Comparison of ENCODE assay signal across 8 cellular contexts in genomic region chr15:72227192-72227586, GRCh38. TPM values are rescaled to one million over a fixed set of nuclear protein-coding genes. Genes with fewer than 3 reads are reported as not detected.
DNase-seq lines count a peak whose midpoint lies in the region; ATAC-seq and TF ChIP-seq lines count a peak whose summit lies in the region.

No MANE protein-coding gene starts in this region.

- intact Hi-C loops in heart left ventricle (cut with DNase I), result no loop called here
- intact Hi-C loops in left cardiac atrium (cut with DNase I), result no loop called here
- intact Hi-C loops in psoas muscle (cut with DNase I), result no loop called here

- H3K27ac ChIP-seq in heart left ventricle, result peak overlapping the region in 11 of 12 donors; percentile 50 to 100 (median 99)
- peak overlapping the region; percentile 99 for H3K27ac ChIP-seq in psoas muscle

- peaks cover 0 to 20% (median 6%) of the 10 kb centered on the region in 9 donors for H3K36me3 ChIP-seq in heart left ventricle
- peaks cover 0 to 6% of the 10 kb centered on the region in 2 donors for H3K36me3 ChIP-seq in psoas muscle (ENCODE audit: insufficient read depth in 1 of 2, low read depth in 1 of 2)

- TF ChIP-seq POLR2A in heart left ventricle (IDR thresholded peaks at IDR 0.05), result no peak

- ATAC-seq in heart left ventricle (no peak), left cardiac atrium (no peak), psoas muscle (peak in 3 of 4 donors; percentile 16 to 39 (median 23))

- H3K4me1 ChIP-seq in heart left ventricle (peaks cover 4 to 77% (median 59%) of the 10 kb centered on the region in 12 donors), psoas muscle (peaks cover 69% of the 10 kb centered on the region)

- TF ChIP-seq CTCF in heart left ventricle (IDR thresholded peaks at IDR 0.05) (no peak), psoas muscle (IDR thresholded peaks at IDR 0.05) (no peak)

- 47 to 53% (median 50%) methylated on average over 8 of the region's 8 CpGs for WGBS in heart left ventricle, 4 donors
- WGBS in psoas muscle, 3 donors, result 13 to 35% (median 19%) methylated on average over 8 of the region's 8 CpGs

- no peaks in the 10 kb centered on the region for H3K27me3 ChIP-seq in heart left ventricle
- H3K27me3 ChIP-seq in psoas muscle (ENCODE audit: insufficient read depth in 3 of 3, low read length in 2 of 3), result no peaks in the 10 kb centered on the region

- DNase-seq in heart left ventricle, result no peak
- no peak for DNase-seq in left cardiac atrium
- peak; percentile 51 for DNase-seq in activated CD4-positive, CD25-positive, alpha-beta regulatory T cell treated with anti-CD3 and anti-CD28 coated beads, Interleukin-2, amount 50 U/mL, for 72 hours
- DNase-seq in effector CD4-positive, alpha-beta T cell, result peak; percentile 11
- DNase-seq in psoas muscle, result peak; percentile 47 to 72
- no peak for DNase-seq in DMS153 (lab: John Stamatoyannopoulos, UW)
- DNase-seq in NCI-H2227 (lab: John Stamatoyannopoulos, UW; ENCODE audit: unreplicated experiment), result no peak
- no peak for DNase-seq in NCI-H1417 treated with DMSO at 0.1 percent for 48 hours (lab: John Stamatoyannopoulos, UW)

- H3K4me3 ChIP-seq in heart left ventricle, result peak overlapping the region in 2 of 12 donors; percentile 23 to 89
- peak overlapping the region; percentile 99 for H3K4me3 ChIP-seq in psoas muscle

- H3K9me3 ChIP-seq in heart left ventricle (no peaks in the 10 kb centered on the region), psoas muscle (no peaks in the 10 kb centered on the region)

RNA-seq across cellular contexts. Expression of gene PKM, which starts 3.8 kb away (rescaled TPM):
- total RNA-seq in heart left ventricle (1,000 to 10,000 TPM in 4 of 9 donors, 100 to 1,000 TPM in 5; 648 to 1,279 (median 923) TPM), left cardiac atrium (1,000 to 10,000 TPM in 1 of 2 donors, 100 to 1,000 TPM in 1; 881 to 1,100 TPM), psoas muscle (1,000 to 10,000 TPM in 1 of 4 donors, 100 to 1,000 TPM in 3; 513 to 1,170 (median 767) TPM)
- polyA plus RNA-seq in heart left ventricle (100 to 1,000 TPM; 602 to 887 TPM), psoas muscle (1,000 to 10,000 TPM in 2 of 3 donors, 100 to 1,000 TPM in 1; 909 to 1,135 (median 1,127) TPM)

RNA-seq across cellular contexts. Expression of gene GRAMD2A, which starts 29.6 kb away (rescaled TPM):
- total RNA-seq in heart left ventricle, result under 1 TPM in 1 of 9 donors, not detected in 8; 0.45 TPM
- polyA plus RNA-seq in heart left ventricle, result under 1 TPM in 1 of 2 donors, not detected in 1; 0.03 TPM
- total RNA-seq in left cardiac atrium, result not detected
- total RNA-seq in psoas muscle, result not detected
- under 1 TPM in 1 of 3 donors, not detected in 2; 0.01 TPM for polyA plus RNA-seq in psoas muscle

RNA-seq across cellular contexts. Expression of gene PARP6, which starts 45.2 kb away (rescaled TPM):
- total RNA-seq in heart left ventricle, result 10 to 100 TPM; 25.6 to 50.3 (median 34.5) TPM
- polyA plus RNA-seq in heart left ventricle, result 10 to 100 TPM; 28.3 to 52.5 TPM
- 10 to 100 TPM; 30.4 to 36.0 TPM for total RNA-seq in left cardiac atrium
- total RNA-seq in psoas muscle, result 10 to 100 TPM; 46.1 to 83.2 (median 65.5) TPM
- polyA plus RNA-seq in psoas muscle, result 10 to 100 TPM; 48.5 to 81.1 (median 58.6) TPM

Comparison
In these comparisons a context has a peak if more than half of its experiments do, and no peak if none do; other contexts are left out.
1. ATAC-seq: peak in psoas muscle (3 of 4); none in heart left ventricle (0 of 4) and left cardiac atrium (0 of 2).
2. DNase-seq: peak in activated CD4-positive, CD25-positive, alpha-beta regulatory T cell treated with anti-CD3 and anti-CD28 coated beads, Interleukin-2, amount 50 U/mL, for 72 hours (single experiment), effector CD4-positive, alpha-beta T cell (single experiment) and psoas muscle (2 of 2); none in heart left ventricle (0 of 5), left cardiac atrium (single experiment), DMS153 (single experiment), NCI-H2227 (single experiment) and NCI-H1417 treated with DMSO at 0.1 percent for 48 hours (single experiment).